1 cellular context compared by ENCODE assay signal in the genomic region with DNA sequence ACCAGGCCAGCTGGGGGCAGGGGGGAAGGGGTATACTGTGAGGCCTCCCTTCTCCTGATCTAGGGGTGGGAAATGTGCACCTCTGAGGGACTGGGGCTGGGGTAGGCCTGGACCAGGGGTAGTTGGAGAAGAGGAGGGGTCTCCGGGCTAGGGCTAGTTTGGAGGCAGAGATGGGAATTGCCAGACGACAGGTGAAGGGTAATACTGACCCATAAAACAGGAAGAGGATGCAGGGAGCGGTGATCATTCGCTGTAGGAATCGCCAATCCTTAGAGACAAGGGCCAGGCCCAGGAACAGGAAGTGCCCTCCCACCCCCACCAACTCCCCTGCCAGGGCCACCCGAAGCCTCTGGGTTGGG.
TF ChIP-seq lines count a peak whose summit lies in the region.

No MANE protein-coding gene starts in this region.

TF ChIP-seq in HepG2, 621 proteins besides CTCF, POLR2A, EP300 and RAD21:
- TF ChIP-seq, protein P1, sequence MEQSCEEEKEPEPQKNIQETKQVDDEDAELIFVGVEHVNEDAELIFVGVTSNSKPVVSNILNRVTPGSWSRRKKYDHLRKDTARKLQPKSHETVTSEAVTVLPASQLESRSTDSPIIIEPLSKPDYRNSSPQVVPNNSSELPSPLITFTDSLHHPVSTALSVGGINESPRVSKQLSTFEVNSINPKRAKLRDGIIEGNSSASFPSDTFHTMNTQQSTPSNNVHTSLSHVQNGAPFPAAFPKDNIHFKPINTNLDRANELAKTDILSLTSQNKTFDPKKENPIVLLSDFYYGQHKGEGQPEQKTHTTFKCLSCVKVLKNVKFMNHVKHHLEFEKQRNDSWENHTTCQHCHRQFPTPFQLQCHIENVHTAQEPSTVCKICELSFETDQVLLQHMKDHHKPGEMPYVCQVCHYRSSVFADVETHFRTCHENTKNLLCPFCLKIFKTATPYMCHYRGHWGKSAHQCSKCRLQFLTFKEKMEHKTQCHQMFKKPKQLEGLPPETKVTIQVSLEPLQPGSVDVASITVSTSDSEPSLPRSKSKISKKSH (CRISPR knock-in tag; IDR thresholded peaks at IDR 0.05; ENCODE audit: borderline replicate concordance): peak; percentile 6; the same call in 1 of the 2 replicates
- TF ChIP-seq FOSL2 (CRISPR knock-in tag; IDR thresholded peaks at IDR 0.05): no peak
